18 cellular contexts compared by ENCODE assay signal in the genomic region with DNA sequence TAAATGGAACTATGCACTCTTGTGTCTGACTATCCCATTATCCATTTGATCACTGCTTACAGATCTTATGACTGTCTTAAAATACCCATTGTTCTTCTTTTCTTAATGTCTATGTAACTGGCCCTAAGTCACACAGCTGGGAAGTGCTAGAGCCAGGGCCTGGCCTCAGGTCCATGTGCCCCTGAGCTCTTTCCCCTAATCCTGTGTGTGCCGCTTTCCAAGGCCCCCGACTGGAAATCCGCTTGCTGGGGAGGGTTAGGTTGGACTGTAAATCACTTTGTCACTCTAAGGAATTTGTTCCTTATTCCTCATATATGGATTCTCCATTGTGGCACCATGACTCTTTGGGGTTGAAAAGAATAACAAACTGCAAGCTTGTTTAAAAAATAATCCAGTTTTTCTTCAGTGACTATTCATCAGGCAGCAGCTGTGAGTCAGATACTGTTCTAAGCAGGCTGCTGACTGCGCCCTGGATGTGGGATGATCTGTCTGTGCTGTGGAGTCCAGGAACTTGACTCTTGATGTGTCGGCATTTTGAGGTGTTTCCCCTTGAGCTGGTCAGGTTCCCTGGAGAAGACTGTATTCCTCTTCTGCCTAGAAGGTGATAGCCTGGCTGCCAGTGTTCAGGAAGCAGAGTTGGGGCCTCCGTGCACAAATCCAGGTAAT.
A peak's percentile ranks its signal among the peaks of the same experiment; 100 is the strongest.
DNase-seq lines count a peak whose midpoint lies in the region; ATAC-seq, FAIRE-seq and TF ChIP-seq lines count a peak whose summit lies in the region.
"Had no signal": no experiment of that assay in that cellular context is flagged by ENCODE, and none has a peak within 500 bp of the region (broad histone marks: within the 10 kb centered on the region; RNA-seq: fewer than 3 reads in every experiment).

No MANE protein-coding gene starts in this region.

- no peaks in the 10 kb centered on the region for H3K9me3 Mint-ChIP-seq in progenitor cell of endocrine pancreas (ENCODE audit: low read depth)
- H3K9me3 Mint-ChIP-seq: activated CD4-positive, alpha-beta memory T cell treated with anti-CD3 and anti-CD28 coated beads, Interleukin-2, amount 10 ng/mL, durations not matched to agents 7 days and 5 days; activated T-helper 1 cell treated with anti-CD3 and anti-CD28 coated beads, Interleukin-12 subunit alpha, Interleukin-12 subunit beta, Interleukin-2, Interleukin-4 antibody, amounts not matched to agents 30 ng/mL and 10 ng/mL and 1 ng/mL, durations not matched to agents 14 hours and 24 hours and 36 hours; immature natural killer cell; stimulated activated naive CD8-positive, alpha-beta T cell treated with anti-CD3 and anti-CD28 coated beads, Interleukin-15, Interleukin-2, amounts not matched to agents 100 ng/mL and 50 ng/mL, for 24 hours had no signal

- peaks cover 11% of the 10 kb centered on the region for H3K4me1 Mint-ChIP-seq in progenitor cell of endocrine pancreas (ENCODE audit: low read depth)
- H3K4me1 Mint-ChIP-seq: activated CD4-positive, alpha-beta memory T cell treated with anti-CD3 and anti-CD28 coated beads, Interleukin-2, amount 10 ng/mL, durations not matched to agents 7 days and 5 days; immature natural killer cell had no signal

- DNase-seq in HTR-8/SVneo (ENCODE audit: insufficient read length, low spot score): peak; percentile 31
- DNase-seq in amniotic epithelial cell (ENCODE audit: low read depth): peak; percentile 66
- DNase-seq in foreskin fibroblast: peak; percentile 48 to 75
- no peak for DNase-seq in progenitor cell of endocrine pancreas (ENCODE audit: low spot score, unreplicated experiment)
- no peak for DNase-seq in CD1c-positive myeloid dendritic cell (ENCODE audit: extremely low spot score)
- DNase-seq: activated CD4-positive, alpha-beta memory T cell treated with anti-CD3 and anti-CD28 coated beads, Interleukin-2, amount 10 ng/mL, durations not matched to agents 7 days and 5 days; amygdala; gastrocnemius medialis; immature natural killer cell; NCI-H2171 treated with DMSO at 0.1 percent for 48 hours; pancreas; SK-N-SH had no signal

- no peak overlapping the region for H3K4me3 ChIP-seq in foreskin fibroblast (ENCODE audit: low read depth in 1 of 2, low read length in 2 of 2)
- H3K4me3 ChIP-seq: BLaER1, gastrocnemius medialis, pancreas had no signal

- H3K36me3 Mint-ChIP-seq in progenitor cell of endocrine pancreas (ENCODE audit: insufficient read depth): peaks cover 2% of the 10 kb centered on the region
- H3K36me3 Mint-ChIP-seq: immature natural killer cell had no signal

- no peak for ATAC-seq in HG03095 (IDR thresholded peaks at IDR 0.05; ENCODE audit: unreplicated experiment)
- no peak for ATAC-seq in HG03469 (IDR thresholded peaks at IDR 0.05; ENCODE audit: unreplicated experiment)
- no peak for ATAC-seq in HG02885 (IDR thresholded peaks at IDR 0.05; ENCODE audit: poor library complexity, unreplicated experiment)
- ATAC-seq: gastrocnemius medialis had no signal

- peak; percentile 54 for FAIRE-seq in HTR-8/SVneo (lab: Jason Lieb, UNC)

- H3K27me3 Mint-ChIP-seq in progenitor cell of endocrine pancreas: no peaks in the 10 kb centered on the region
- H3K27me3 Mint-ChIP-seq: stimulated activated naive CD8-positive, alpha-beta T cell treated with anti-CD3 and anti-CD28 coated beads, Interleukin-15, Interleukin-2, amounts not matched to agents 100 ng/mL and 50 ng/mL, for 24 hours had no signal

- no peak for TF ChIP-seq CTCF in foreskin fibroblast (IDR thresholded peaks at IDR 0.05; ENCODE audit: low read depth, low read length)
- TF ChIP-seq CTCF in progenitor cell of endocrine pancreas (IDR thresholded peaks at IDR 0.05; ENCODE audit: unreplicated experiment): no peak

- H3K4me3 Mint-ChIP-seq in progenitor cell of endocrine pancreas (ENCODE audit: low read depth): no peak overlapping the region
- H3K4me3 Mint-ChIP-seq: activated CD4-positive, alpha-beta memory T cell treated with anti-CD3 and anti-CD28 coated beads, Interleukin-2, amount 10 ng/mL, durations not matched to agents 7 days and 5 days; activated T-helper 1 cell treated with anti-CD3 and anti-CD28 coated beads, Interleukin-12 subunit alpha, Interleukin-12 subunit beta, Interleukin-2, Interleukin-4 antibody, amounts not matched to agents 30 ng/mL and 10 ng/mL and 1 ng/mL, durations not matched to agents 14 hours and 24 hours and 36 hours; immature natural killer cell; stimulated activated naive CD8-positive, alpha-beta T cell treated with anti-CD3 and anti-CD28 coated beads, Interleukin-15, Interleukin-2, amounts not matched to agents 100 ng/mL and 50 ng/mL, for 24 hours had no signal

- H3K27ac Mint-ChIP-seq in progenitor cell of endocrine pancreas: peak overlapping the region; percentile 0
- H3K27ac Mint-ChIP-seq: activated CD4-positive, alpha-beta memory T cell treated with anti-CD3 and anti-CD28 coated beads, Interleukin-2, amount 10 ng/mL, durations not matched to agents 7 days and 5 days; activated T-helper 1 cell treated with anti-CD3 and anti-CD28 coated beads, Interleukin-12 subunit alpha, Interleukin-12 subunit beta, Interleukin-2, Interleukin-4 antibody, amounts not matched to agents 30 ng/mL and 10 ng/mL and 1 ng/mL, durations not matched to agents 14 hours and 24 hours and 36 hours; immature natural killer cell; stimulated activated naive CD8-positive, alpha-beta T cell treated with anti-CD3 and anti-CD28 coated beads, Interleukin-15, Interleukin-2, amounts not matched to agents 100 ng/mL and 50 ng/mL, for 24 hours had no signal

Comparison
In these comparisons a context has a peak if more than half of its experiments do, and no peak if none do; other contexts are left out.
1. DNase-seq: peak in HTR-8/SVneo (single experiment), amniotic epithelial cell (single experiment) and foreskin fibroblast (2 of 2); none in progenitor cell of endocrine pancreas (single experiment) and CD1c-positive myeloid dendritic cell (single experiment).